Comparison of ENCODE assay signal across 1 cellular context in the genomic region with DNA sequence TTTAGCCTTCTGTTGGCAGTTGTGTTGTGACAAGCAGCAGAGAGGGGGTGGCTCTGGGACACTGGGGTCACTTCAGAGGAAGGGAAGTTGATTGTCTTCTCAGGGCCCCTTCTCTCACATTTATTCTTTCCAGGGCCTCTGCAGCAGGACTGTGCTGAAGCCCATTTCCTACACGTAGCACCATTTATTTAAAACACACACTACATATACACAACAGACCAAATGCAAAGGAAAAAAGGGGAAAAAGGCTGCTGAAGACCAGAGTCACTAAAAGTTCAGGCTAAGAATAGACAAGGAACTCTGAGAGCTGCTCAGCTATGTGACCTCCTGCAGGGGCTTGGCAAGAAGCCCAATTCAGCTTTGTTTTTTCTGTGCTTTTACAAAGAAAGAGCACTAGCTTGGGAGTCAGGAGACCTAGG.
TF ChIP-seq lines count a peak whose summit lies in the region.

No MANE protein-coding gene starts in this region.

TF ChIP-seq in IMR-90, 13 proteins besides CTCF, POLR2A, EP300 and RAD21 (continued from another document):
- TF ChIP-seq, protein P1, sequence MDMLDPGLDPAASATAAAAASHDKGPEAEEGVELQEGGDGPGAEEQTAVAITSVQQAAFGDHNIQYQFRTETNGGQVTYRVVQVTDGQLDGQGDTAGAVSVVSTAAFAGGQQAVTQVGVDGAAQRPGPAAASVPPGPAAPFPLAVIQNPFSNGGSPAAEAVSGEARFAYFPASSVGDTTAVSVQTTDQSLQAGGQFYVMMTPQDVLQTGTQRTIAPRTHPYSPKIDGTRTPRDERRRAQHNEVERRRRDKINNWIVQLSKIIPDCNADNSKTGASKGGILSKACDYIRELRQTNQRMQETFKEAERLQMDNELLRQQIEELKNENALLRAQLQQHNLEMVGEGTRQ (IDR thresholded peaks at IDR 0.05; ENCODE audit: low read depth, low read length), result no peak
- TF ChIP-seq MAFK (IDR thresholded peaks at IDR 0.05; ENCODE audit: low read depth, low read length) (no peak), RCOR1 (IDR thresholded peaks at IDR 0.05; ENCODE audit: insufficient replicate concordance, low read length) (no peak), MAZ (IDR thresholded peaks at IDR 0.05; ENCODE audit: borderline replicate concordance, low read depth, low read length) (no peak)
- TF ChIP-seq, protein P2, sequence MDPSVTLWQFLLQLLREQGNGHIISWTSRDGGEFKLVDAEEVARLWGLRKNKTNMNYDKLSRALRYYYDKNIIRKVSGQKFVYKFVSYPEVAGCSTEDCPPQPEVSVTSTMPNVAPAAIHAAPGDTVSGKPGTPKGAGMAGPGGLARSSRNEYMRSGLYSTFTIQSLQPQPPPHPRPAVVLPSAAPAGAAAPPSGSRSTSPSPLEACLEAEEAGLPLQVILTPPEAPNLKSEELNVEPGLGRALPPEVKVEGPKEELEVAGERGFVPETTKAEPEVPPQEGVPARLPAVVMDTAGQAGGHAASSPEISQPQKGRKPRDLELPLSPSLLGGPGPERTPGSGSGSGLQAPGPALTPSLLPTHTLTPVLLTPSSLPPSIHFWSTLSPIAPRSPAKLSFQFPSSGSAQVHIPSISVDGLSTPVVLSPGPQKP (IDR thresholded peaks at IDR 0.05; ENCODE audit: borderline replicate concordance, low read depth, low read length), result no peak
